ENCODE assay signal across 2 cellular contexts in the genomic region with DNA sequence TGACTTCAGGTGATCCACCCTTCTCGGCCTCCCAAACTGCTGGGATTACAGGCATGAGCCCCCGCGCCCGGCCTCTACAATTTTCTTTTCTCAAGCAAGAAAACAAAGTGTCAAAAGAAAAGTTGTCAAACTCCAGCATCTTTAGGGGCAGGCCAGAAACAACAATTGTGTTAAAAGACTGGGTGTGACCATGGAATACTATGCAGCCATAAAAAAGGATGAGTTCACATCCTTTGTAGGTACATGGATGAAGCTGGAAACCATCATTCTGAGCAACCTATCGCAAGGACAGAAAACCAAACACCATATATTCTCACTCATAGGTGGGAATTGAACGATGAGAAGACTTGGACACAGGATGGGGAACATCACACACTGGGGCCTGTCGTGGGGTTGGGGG. TPM values are rescaled to one million over a fixed set of nuclear protein-coding genes. Genes with fewer than 3 reads are reported as not detected.
"Had no signal": no experiment of that assay in that cellular context is flagged by ENCODE, and none has a peak within 500 bp of the region (broad histone marks: within the 10 kb centered on the region; RNA-seq: fewer than 3 reads in every experiment).

No MANE protein-coding gene starts in this region.

RNA-seq across cellular contexts. Expression of a gene that starts 34.3 kb away (rescaled TPM):
- total RNA-seq: naive thymus-derived CD8-positive, alpha-beta T cell; natural killer cell treated with Interleukin-12 subunit alpha and Interleukin-12 subunit beta and Interleukin-15 and Interleukin-18, amount 100 ng/mL, for 72 hours had no signal
- polyA plus RNA-seq: naive thymus-derived CD8-positive, alpha-beta T cell had no signal
